ENCODE assay signal across 2 cellular contexts in genomic region chr12:101877816-101878811, GRCh38.
TF ChIP-seq lines count a peak whose summit lies in the region.

No MANE protein-coding gene starts in this region.

TF ChIP-seq in HEK293, 187 proteins besides CTCF, POLR2A, EP300 and RAD21 (continues in another document):
- TF ChIP-seq ZNF10 (tag by site-specific recombination; IDR thresholded peaks at IDR 0.05) (no peak), ATF2 (tag by site-specific recombination; IDR thresholded peaks at IDR 0.05; ENCODE audit: low read depth) (no peak), PRDM10 (tag by site-specific recombination; IDR thresholded peaks at IDR 0.05) (0 out of 2 replicates have a peak, but pooled peaks have one; percentile 18), ZNF362 (tag by site-specific recombination; IDR thresholded peaks at IDR 0.05) (no peak), ZNF510 (tag by site-specific recombination; IDR thresholded peaks at IDR 0.05; ENCODE audit: insufficient replicate concordance) (no peak), ZBTB11 (tag by site-specific recombination; conservative IDR thresholded peaks at IDR 0.05; ENCODE audit: low read depth) (no peak), ZNF138 (tag by site-specific recombination; IDR thresholded peaks at IDR 0.05; ENCODE audit: borderline replicate concordance) (no peak), ZNF544 (tag by site-specific recombination; IDR thresholded peaks at IDR 0.05) (no peak), ZFP41 (tag by site-specific recombination; IDR thresholded peaks at IDR 0.05; ENCODE audit: borderline replicate concordance) (no peak)

TF ChIP-seq in GM12878, 131 proteins besides CTCF, POLR2A, EP300 and RAD21 (continues in another document):
- TF ChIP-seq SMARCA5 (IDR thresholded peaks at IDR 0.05) (no peak), POLR2AphosphoS2 (IDR thresholded peaks at IDR 0.05; ENCODE audit: low read depth, low read length) (no peak), HDAC6 (IDR thresholded peaks at IDR 0.05; ENCODE audit: unreplicated experiment) (no peak), E4F1 (IDR thresholded peaks at IDR 0.05; ENCODE audit: borderline replicate concordance, partially characterized antibody) (no peak), FOS (IDR thresholded peaks at IDR 0.05; ENCODE audit: borderline replicate concordance, extremely low read depth, insufficient read length) (no peak), CEBPB (IDR thresholded peaks at IDR 0.05; ENCODE audit: borderline replicate concordance in 1 of 2, low read depth in 2 of 2, low read length in 2 of 2) (no peak), ASH2L (IDR thresholded peaks at IDR 0.05; ENCODE audit: borderline replicate concordance, low read depth) (no peak), PML (IDR thresholded peaks at IDR 0.05; ENCODE audit: low read length) (no peak), POU2F2 (IDR thresholded peaks at IDR 0.05; ENCODE audit: borderline replicate concordance, low read depth, low read length) (no peak), ZBTB40 (IDR thresholded peaks at IDR 0.05; ENCODE audit: borderline replicate concordance) (no peak), PRDM15 (CRISPR knock-in tag; IDR thresholded peaks at IDR 0.05) (no peak), NR2F1 (conservative IDR thresholded peaks at IDR 0.05) (peak; percentile 59; the same call in 1 of the 2 replicates), E2F8 (IDR thresholded peaks at IDR 0.05; ENCODE audit: low read depth, partially characterized antibody) (no peak), ZBTB4 (CRISPR knock-in tag; IDR thresholded peaks at IDR 0.05) (no peak), PKNOX1 (IDR thresholded peaks at IDR 0.05) (peak; percentile 27; the same call in 1 of the 2 replicates), SREBF1 (IDR thresholded peaks at IDR 0.05; ENCODE audit: low read length) (no peak), SPI1 (IDR thresholded peaks at IDR 0.05; ENCODE audit: borderline replicate concordance, insufficient read depth, low read depth, low read length) (no peak), ZBED1 (IDR thresholded peaks at IDR 0.05; ENCODE audit: borderline replicate concordance) (no peak), SIX5 (IDR thresholded peaks at IDR 0.05; ENCODE audit: low read depth, low read length, severe bottlenecking) (no peak), E2F4 (IDR thresholded peaks at IDR 0.05; ENCODE audit: low read depth, low read length) (no peak), KLF5 (IDR thresholded peaks at IDR 0.05; ENCODE audit: partially characterized antibody) (no peak), EZH2 (IDR thresholded peaks at IDR 0.05; ENCODE audit: borderline replicate concordance, control insufficient read depth, low read depth, low read length) (no peak), DPF2 (IDR thresholded peaks at IDR 0.05) (peak; percentile 8; the same call in 1 of the 2 replicates), ZNF687 (IDR thresholded peaks at IDR 0.05) (no peak)
